ENCODE assay signal across 16 cellular contexts in genomic region chr5:56048124-56048523, GRCh38. TPM values are rescaled to one million over a fixed set of nuclear protein-coding genes. Genes with fewer than 3 reads are reported as not detected.
DNase-seq lines count a peak whose midpoint lies in the region; ATAC-seq lines count a peak whose summit lies in the region.
"Had no signal": no experiment of that assay in that cellular context is flagged by ENCODE, and none has a peak within 500 bp of the region (broad histone marks: within the 10 kb centered on the region; RNA-seq: fewer than 3 reads in every experiment).

No MANE protein-coding gene starts in this region.

- CTCF ChIA-PET in naive thymus-derived CD4-positive, alpha-beta T cell (lab: Charles Lee) = interaction anchor here (1.0 to 1.4 kb wide), 3 partner anchors 11 to 53 kb away, joined by 3 to 4 read pairs (median 4); partner anchors contain the start of gene IL6ST

- H3K27me3 ChIP-seq in naive thymus-derived CD4-positive, alpha-beta T cell (ENCODE audit: control insufficient read depth in 2 of 2, insufficient read depth in 2 of 2, low read length in 2 of 2) = no peaks in the 10 kb centered on the region

- peak overlapping the region in 9 of 10 donors; percentile 12 to 68 (median 31) for H3K4me3 Mint-ChIP-seq in naive thymus-derived CD4-positive, alpha-beta T cell
- H3K4me3 Mint-ChIP-seq: HFFc6 had no signal

- POLR2A ChIA-PET in naive thymus-derived CD4-positive, alpha-beta T cell (lab: Charles Lee) = interaction anchor here (0.6 to 3.2 kb wide), 14 partner anchors 8 to 54 kb away, joined by 3 to 27 read pairs (median 4); partner anchors contain the start of gene IL6ST

- H3K27ac Mint-ChIP-seq in naive thymus-derived CD4-positive, alpha-beta T cell = peak overlapping the region; percentile 29 to 95 (median 88)
- H3K27ac Mint-ChIP-seq: HFFc6 had no signal

- peaks cover 0 to 14% (median 5%) of the 10 kb centered on the region in 11 donors for H3K9me3 Mint-ChIP-seq in naive thymus-derived CD4-positive, alpha-beta T cell

- H3K4me1 Mint-ChIP-seq in naive thymus-derived CD4-positive, alpha-beta T cell = peaks cover 37 to 95% (median 80%) of the 10 kb centered on the region in 7 donors

- peak in 2 of 3 experiments; percentile 0 to 79 for DNase-seq in NCI-H1417 (lab: John Stamatoyannopoulos, UW)
- no peak for DNase-seq in NCI-H1417 treated with DMSO at 0.1 percent for 48 hours (lab: John Stamatoyannopoulos, UW)
- DNase-seq in COLO668 (lab: John Stamatoyannopoulos, UW; ENCODE audit: unreplicated experiment) = peak; percentile 63
- peak; percentile 90 for DNase-seq in NCI-H748 (lab: John Stamatoyannopoulos, UW; ENCODE audit: unreplicated experiment)
- no peak for DNase-seq in naive thymus-derived CD4-positive, alpha-beta T cell
- no peak for DNase-seq in dermis blood vessel endothelial cell
- no peak for DNase-seq in cerebellar cortex (ENCODE audit: low spot score)
- DNase-seq: 8988T, EL, HFFc6, NCI-H2081 treated with DMSO at 0.1 percent for 48 hours, NCI-H446, NCI-H82, PC-3 had no signal

- H3K9me3 ChIP-seq in naive thymus-derived CD4-positive, alpha-beta T cell (ENCODE audit: control insufficient read depth in 2 of 3, low read length in 3 of 3) = no peaks in the 10 kb centered on the region

- ATAC-seq in naive thymus-derived CD4-positive, alpha-beta T cell = no peak
- ATAC-seq in HG03520 (IDR thresholded peaks at IDR 0.05; ENCODE audit: unreplicated experiment) = no peak
- ATAC-seq: PC-3 had no signal

- H3K4me3 ChIP-seq in naive thymus-derived CD4-positive, alpha-beta T cell (ENCODE audit: low read length) = no peak overlapping the region

- H3K4me1 ChIP-seq in naive thymus-derived CD4-positive, alpha-beta T cell (ENCODE audit: control insufficient read depth in 2 of 2, insufficient read depth in 2 of 2, low read length in 2 of 2) = peaks cover 11 to 59% of the 10 kb centered on the region in 2 donors

- H3K27me3 Mint-ChIP-seq in naive thymus-derived CD4-positive, alpha-beta T cell = peaks cover 0 to 10% (median 0%) of the 10 kb centered on the region in 5 donors

- H3K36me3 Mint-ChIP-seq in naive thymus-derived CD4-positive, alpha-beta T cell = peaks cover 5 to 36% (median 10%) of the 10 kb centered on the region in 5 donors

- peak overlapping the region; percentile 1 for H3K27ac ChIP-seq in naive thymus-derived CD4-positive, alpha-beta T cell (ENCODE audit: low read depth, low read length)
- H3K27ac ChIP-seq: RWPE1 had no signal

- intact Hi-C loops in naive thymus-derived CD4-positive, alpha-beta T cell (cut with micrococcal nuclease) = loop anchor here in 1 of 2 donors (2.0 kb wide), 1 partner anchor 15 kb away; no protein-coding TSS in a partner anchor

- no peaks in the 10 kb centered on the region for H3K36me3 ChIP-seq in naive thymus-derived CD4-positive, alpha-beta T cell (ENCODE audit: control insufficient read depth in 2 of 3, insufficient read depth in 3 of 3, low read length in 3 of 3)

RNA-seq across cellular contexts. Expression of gene IL6ST, which starts 53.4 kb away (rescaled TPM):
- total RNA-seq in naive thymus-derived CD4-positive, alpha-beta T cell = 100 to 1,000 TPM; 101 to 372 (median 346) TPM
- polyA plus RNA-seq in naive thymus-derived CD4-positive, alpha-beta T cell = 100 to 1,000 TPM; 130 to 148 TPM
- total RNA-seq in dermis blood vessel endothelial cell = 749 and 1,244 TPM in 2 replicates

Comparison
In these comparisons a context has a peak if more than half of its experiments do, and no peak if none do; other contexts are left out.
1. DNase-seq: peak in NCI-H1417 (2 of 3), COLO668 (single experiment) and NCI-H748 (single experiment); none in NCI-H1417 treated with DMSO at 0.1 percent for 48 hours (single experiment), naive thymus-derived CD4-positive, alpha-beta T cell (0 of 9), dermis blood vessel endothelial cell (single experiment) and cerebellar cortex (single experiment).